7 cellular contexts compared by ENCODE assay signal in the genomic region with DNA sequence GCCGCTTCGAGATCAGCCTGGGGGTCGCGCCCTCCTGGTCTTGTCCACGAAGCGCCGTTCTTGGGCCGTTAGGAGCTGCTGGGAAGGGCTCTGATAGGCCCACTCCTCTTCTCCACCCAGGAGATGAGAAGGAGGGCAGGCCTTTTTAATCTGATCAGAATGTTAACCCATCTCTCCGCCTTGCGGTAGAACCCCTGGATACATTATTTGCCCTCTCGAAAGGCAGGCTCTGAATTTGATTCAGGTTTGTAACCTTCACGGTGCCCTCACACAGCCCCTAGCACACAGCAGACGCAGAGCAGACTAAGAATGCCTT. TPM values are rescaled to one million over a fixed set of nuclear protein-coding genes. Genes with fewer than 3 reads are reported as not detected.
DNase-seq lines count a peak whose midpoint lies in the region; ATAC-seq and TF ChIP-seq lines count a peak whose summit lies in the region.

A gene (plus strand): TSS at position 43 of the 316 bp plus-strand sequence. CDS start 9,741 bp downstream, outside the sequence.

- peak within 1 kb of the TSS; percentile 90 for H3K4me3 ChIP-seq in IMR-90 (ENCODE audit: insufficient read depth, low read depth, low read length)
- peak within 1 kb of the TSS; percentile 62 for H3K4me3 ChIP-seq in iPS-18c (ENCODE audit: insufficient read depth, low read depth, low read length)

- peak within 1 kb of the TSS; percentile 80 for H2AK9ac ChIP-seq in IMR-90 (replicated peaks; ENCODE audit: low read depth, low read length, poor library complexity)

- TF ChIP-seq RAD21 in IMR-90 (IDR thresholded peaks at IDR 0.05; ENCODE audit: low read length) = no peak

- H3K9ac ChIP-seq in IMR-90 (ENCODE audit: low read depth, low read length) = peak within 1 kb of the TSS; percentile 94

- H3K23ac ChIP-seq in IMR-90 (ENCODE audit: low read depth, low read length) = peak within 1 kb of the TSS; percentile 98

- TF ChIP-seq CTCF in IMR-90 (conservative IDR thresholded peaks at IDR 0.05; ENCODE audit: low read depth, low read length) = no peak

- H3K27me3 Mint-ChIP-seq in activated naive CD8-positive, alpha-beta T cell treated with anti-CD3 and anti-CD28 coated beads, Interleukin-2, amount 10 ng/mL, durations not matched to agents 7 days and 5 days = peaks cover 5% of the 10 kb centered on the region
- H3K27me3 Mint-ChIP-seq in stimulated activated naive CD8-positive, alpha-beta T cell treated with anti-CD3 and anti-CD28 coated beads, Interleukin-15, amount 100 ng/mL, for 72 hours = peaks cover 7% of the 10 kb centered on the region

- peak within 1 kb of the TSS; percentile 97 for H3K14ac ChIP-seq in IMR-90 (replicated peaks; ENCODE audit: low read depth, low read length)

- H2BK120ac ChIP-seq in IMR-90 (ENCODE audit: low read depth, low read length) = peak within 1 kb of the TSS; percentile 97

- DNase-seq in IMR-90 = no peak
- no peak for DNase-seq in activated naive CD8-positive, alpha-beta T cell treated with anti-CD3 and anti-CD28 coated beads, Interleukin-2, amount 10 ng/mL, durations not matched to agents 7 days and 5 days
- DNase-seq in stimulated activated naive CD8-positive, alpha-beta T cell treated with anti-CD3 and anti-CD28 coated beads, Interleukin-15, amount 100 ng/mL, for 72 hours = no peak
- DNase-seq in NCI-H2107 treated with DMSO at 0.1 percent for 48 hours (lab: John Stamatoyannopoulos, UW; ENCODE audit: unreplicated experiment) = no peak
- DNase-seq in effector CD8-positive, alpha-beta T cell (lab: John Stamatoyannopoulos, UW) = no peak

- peaks cover 7% of the 10 kb centered on the region for H3K36me3 Mint-ChIP-seq in activated naive CD8-positive, alpha-beta T cell treated with anti-CD3 and anti-CD28 coated beads, Interleukin-2, amount 10 ng/mL, durations not matched to agents 7 days and 5 days

- no peaks in the 10 kb centered on the region for H3K9me3 ChIP-seq in IMR-90 (ENCODE audit: control insufficient read depth, insufficient read depth, low read length)
- peaks cover 5% of the 10 kb centered on the region for H3K9me3 ChIP-seq in iPS-18c (ENCODE audit: control insufficient read depth, insufficient read depth, low read length)

- H3K27ac ChIP-seq in IMR-90 (ENCODE audit: insufficient read depth, low read length) = peak within 1 kb of the TSS; percentile 98

- H4K5ac ChIP-seq in IMR-90 (ENCODE audit: low read depth, low read length) = peak within 1 kb of the TSS; percentile 95

- in situ Hi-C loops in IMR-90 (cut with MboI; ENCODE audit: low sequenced_read_pairs) = no loop called here

- BruUV-seq in IMR-90 (replicated peaks; lab: Mats Ljungman, UMichigan) = no TSS peak

- peaks cover 7% of the 10 kb centered on the region for H3K4me1 ChIP-seq in IMR-90 (ENCODE audit: control insufficient read depth, insufficient read depth, low read length)

- peak within 1 kb of the TSS; percentile 91 to 97 for H4K8ac ChIP-seq in IMR-90 (ENCODE audit: low read depth in 2 of 2, low read length in 2 of 2)

- intact Hi-C loops in IMR-90 (cut with micrococcal nuclease) = loop anchor here (1.0 to 10.0 kb wide), 6 partner anchors 86 to 437 kb away; a partner anchor contains a TSS

- H3K27me3 ChIP-seq in IMR-90 (ENCODE audit: control insufficient read depth, insufficient read depth, low read length) = no peaks in the 10 kb centered on the region

- peak within 1 kb of the TSS; percentile 93 for H2BK5ac ChIP-seq in IMR-90 (ENCODE audit: low read depth, low read length, poor library complexity, severe bottlenecking)

- peaks cover 8% of the 10 kb centered on the region for H3K4me1 Mint-ChIP-seq in activated naive CD8-positive, alpha-beta T cell treated with anti-CD3 and anti-CD28 coated beads, Interleukin-2, amount 10 ng/mL, durations not matched to agents 7 days and 5 days
- peaks cover 11% of the 10 kb centered on the region for H3K4me1 Mint-ChIP-seq in stimulated activated naive CD8-positive, alpha-beta T cell treated with anti-CD3 and anti-CD28 coated beads, Interleukin-15, amount 100 ng/mL, for 72 hours

- ATAC-seq in IMR-90 (ENCODE audit: low read depth) (no peak), HG02763 (IDR thresholded peaks at IDR 0.05; ENCODE audit: unreplicated experiment) (no peak)
- no peak for ATAC-seq in activated naive CD8-positive, alpha-beta T cell treated with anti-CD3 and anti-CD28 coated beads, Interleukin-2, amount 10 ng/mL, durations not matched to agents 7 days and 5 days (ENCODE audit: low read depth)
- ATAC-seq in stimulated activated naive CD8-positive, alpha-beta T cell treated with anti-CD3 and anti-CD28 coated beads, Interleukin-15, amount 100 ng/mL, for 72 hours = no peak

- POLR2A ChIA-PET in IMR-90 (lab: Charles Lee; ENCODE audit: unreplicated experiment) = interaction anchor here (0.5 kb wide), 1 partner anchor 183 kb away, joined by 3 read pairs; no protein-coding TSS in a partner anchor
- POLR2A ChIA-PET in activated naive CD8-positive, alpha-beta T cell treated with anti-CD3 and anti-CD28 coated beads, Interleukin-2, amount 10 ng/mL, durations not matched to agents 7 days and 5 days (lab: Charles Lee) = interaction anchor here (0.6 to 1.6 kb wide), 10 partner anchors 8 to 593 kb away, joined by 3 to 9 read pairs (median 4); a partner anchor contains a TSS

- peak within 1 kb of the TSS; percentile 84 for H3K56ac ChIP-seq in IMR-90 (ENCODE audit: extremely low read depth, insufficient read depth, low read length)

- H2BK15ac ChIP-seq in IMR-90 (ENCODE audit: low read depth, low read length) = peak within 1 kb of the TSS; percentile 98; the same call in 2 of the 3 replicates

- CTCF ChIA-PET in IMR-90 (lab: Yijun Ruan, JAX) = interaction anchor here (0.5 to 1.5 kb wide), 15 partner anchors 10 to 439 kb away, joined by 3 to 7 read pairs (median 3); a partner anchor contains a TSS

- H3K4ac ChIP-seq in IMR-90 (ENCODE audit: low read depth, low read length) = peak within 1 kb of the TSS; percentile 93

- dilution Hi-C loops in IMR-90 (cut with HindIII; ENCODE audit: low sequenced_read_pairs, unreplicated experiment) = no loop called here

- H3K18ac ChIP-seq in IMR-90 (ENCODE audit: low read depth, low read length) = peak within 1 kb of the TSS; percentile 97

- peak within 1 kb of the TSS; percentile 97 for H4K91ac ChIP-seq in IMR-90 (ENCODE audit: insufficient read depth, low read depth, low read length)

- peak within 1 kb of the TSS; percentile 94 for H2AFZ ChIP-seq in IMR-90 (replicated peaks; ENCODE audit: low read length, poor library complexity)

- H3K79me1 ChIP-seq in IMR-90 (ENCODE audit: low read depth in 1 of 2, low read length in 2 of 2) = peaks cover 3 to 6% of the 10 kb centered on the region in 2 experiments; a peak in 2 of 4 replicates

- peak within 1 kb of the TSS; percentile 97 for H3K4me2 ChIP-seq in IMR-90 (ENCODE audit: low read depth, low read length)

- no peak for TF ChIP-seq POLR2A in IMR-90 (IDR thresholded peaks at IDR 0.05; ENCODE audit: low read depth, low read length)

- no peaks in the 10 kb centered on the region for H4K20me1 ChIP-seq in IMR-90 (ENCODE audit: insufficient read depth, low read length)

- H3K4me3 Mint-ChIP-seq in activated naive CD8-positive, alpha-beta T cell treated with anti-CD3 and anti-CD28 coated beads, Interleukin-2, amount 10 ng/mL, durations not matched to agents 7 days and 5 days = peak within 1 kb of the TSS; percentile 81
- H3K4me3 Mint-ChIP-seq in stimulated activated naive CD8-positive, alpha-beta T cell treated with anti-CD3 and anti-CD28 coated beads, Interleukin-15, amount 100 ng/mL, for 72 hours = peak within 1 kb of the TSS; percentile 89 to 94

- no peaks in the 10 kb centered on the region for H3K36me3 ChIP-seq in IMR-90 (ENCODE audit: control insufficient read depth, insufficient read depth, low read length)

- H3K9me1 ChIP-seq in IMR-90 (ENCODE audit: insufficient read depth, low read length) = peaks cover 3% of the 10 kb centered on the region

- H2BK20ac ChIP-seq in IMR-90 (ENCODE audit: low read depth, low read length) = peak within 1 kb of the TSS; percentile 83

- H3K9me3 Mint-ChIP-seq in activated naive CD8-positive, alpha-beta T cell treated with anti-CD3 and anti-CD28 coated beads, Interleukin-2, amount 10 ng/mL, durations not matched to agents 7 days and 5 days = no peaks in the 10 kb centered on the region
- H3K9me3 Mint-ChIP-seq in stimulated activated naive CD8-positive, alpha-beta T cell treated with anti-CD3 and anti-CD28 coated beads, Interleukin-15, amount 100 ng/mL, for 72 hours = peaks cover 0 to under 1% of the 10 kb centered on the region in 2 donors

- WGBS in IMR-90 (ENCODE audit: extremely low coverage in 2 of 2, insufficient read length in 1 of 2), 2 experiments = 50% methylated on average over 2 of the region's 13 CpGs; no CpG with 5 or more reads in 1 of the 2 experiments

- peak within 1 kb of the TSS; percentile 93 for H3K27ac Mint-ChIP-seq in activated naive CD8-positive, alpha-beta T cell treated with anti-CD3 and anti-CD28 coated beads, Interleukin-2, amount 10 ng/mL, durations not matched to agents 7 days and 5 days
- peak within 1 kb of the TSS; percentile 92 to 97 for H3K27ac Mint-ChIP-seq in stimulated activated naive CD8-positive, alpha-beta T cell treated with anti-CD3 and anti-CD28 coated beads, Interleukin-15, amount 100 ng/mL, for 72 hours

- peak within 1 kb of the TSS; percentile 32 for H2AK5ac ChIP-seq in IMR-90 (ENCODE audit: low read depth, low read length)

TF ChIP-seq in IMR-90, 13 proteins besides CTCF, POLR2A, EP300 and RAD21:
- no peak for TF ChIP-seq RCOR1 (IDR thresholded peaks at IDR 0.05; ENCODE audit: insufficient replicate concordance, low read length)
- no peak for TF ChIP-seq MXI1 (IDR thresholded peaks at IDR 0.05; ENCODE audit: borderline replicate concordance, low read depth, low read length)
- TF ChIP-seq CHD1 (IDR thresholded peaks at IDR 0.05; ENCODE audit: low read depth, low read length) = no peak
- TF ChIP-seq MAZ (IDR thresholded peaks at IDR 0.05; ENCODE audit: borderline replicate concordance, low read depth, low read length) = no peak
- TF ChIP-seq, protein P1, sequence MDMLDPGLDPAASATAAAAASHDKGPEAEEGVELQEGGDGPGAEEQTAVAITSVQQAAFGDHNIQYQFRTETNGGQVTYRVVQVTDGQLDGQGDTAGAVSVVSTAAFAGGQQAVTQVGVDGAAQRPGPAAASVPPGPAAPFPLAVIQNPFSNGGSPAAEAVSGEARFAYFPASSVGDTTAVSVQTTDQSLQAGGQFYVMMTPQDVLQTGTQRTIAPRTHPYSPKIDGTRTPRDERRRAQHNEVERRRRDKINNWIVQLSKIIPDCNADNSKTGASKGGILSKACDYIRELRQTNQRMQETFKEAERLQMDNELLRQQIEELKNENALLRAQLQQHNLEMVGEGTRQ (IDR thresholded peaks at IDR 0.05; ENCODE audit: low read depth, low read length) = no peak
- TF ChIP-seq NFE2L2 (IDR thresholded peaks at IDR 0.05; ENCODE audit: low read depth, low read length) = no peak

RNA-seq across cellular contexts. Expression of the gene that starts here (rescaled TPM):
- not detected in 2 replicates for total RNA-seq in IMR-90 (2012; rRNA removed)
- not detected in 2 replicates for polyA plus RNA-seq in IMR-90 (2012; rRNA removed)
- not detected in 2 replicates for polyA plus RNA-seq in IMR-90 (2012; cell fraction: cytosol; rRNA removed)
- not detected in 2 replicates for polyA plus RNA-seq in IMR-90 (2012; cell fraction: nucleus; rRNA removed; ENCODE audit: low replicate concordance)
- total RNA-seq in activated naive CD8-positive, alpha-beta T cell treated with anti-CD3 and anti-CD28 coated beads, Interleukin-2, amount 10 ng/mL, durations not matched to agents 7 days and 5 days = not detected
